Comparison of ENCODE assay signal across 1 cellular context in the genomic region with DNA sequence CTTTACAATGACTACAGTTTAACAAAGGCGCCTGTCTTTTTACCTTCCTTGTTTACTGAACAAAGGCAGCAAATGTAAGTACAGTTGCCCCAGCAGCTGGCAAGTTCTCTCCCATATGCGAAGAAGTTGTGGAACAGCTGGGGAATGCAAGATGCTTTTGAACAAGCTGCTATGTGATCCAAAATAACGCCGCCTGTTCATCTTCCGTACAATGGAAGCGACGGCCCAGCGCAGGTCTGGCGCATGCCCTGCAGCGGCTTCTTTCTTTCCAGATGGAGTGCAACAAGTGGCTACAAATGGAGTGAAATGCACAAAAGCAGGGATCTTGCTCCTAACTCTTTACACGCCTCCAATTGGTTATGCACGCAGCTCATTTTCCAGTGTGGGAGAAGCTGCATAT.
TF ChIP-seq lines count a peak whose summit lies in the region.

No MANE protein-coding gene starts in this region.

TF ChIP-seq in IMR-90, 13 proteins besides CTCF, POLR2A, EP300 and RAD21 (continued from another document):
- TF ChIP-seq MXI1 (IDR thresholded peaks at IDR 0.05; ENCODE audit: borderline replicate concordance, low read depth, low read length) (no peak), CHD1 (IDR thresholded peaks at IDR 0.05; ENCODE audit: low read depth, low read length) (no peak), SMC3 (IDR thresholded peaks at IDR 0.05; ENCODE audit: low read depth, low read length) (no peak)
- TF ChIP-seq, protein P1, sequence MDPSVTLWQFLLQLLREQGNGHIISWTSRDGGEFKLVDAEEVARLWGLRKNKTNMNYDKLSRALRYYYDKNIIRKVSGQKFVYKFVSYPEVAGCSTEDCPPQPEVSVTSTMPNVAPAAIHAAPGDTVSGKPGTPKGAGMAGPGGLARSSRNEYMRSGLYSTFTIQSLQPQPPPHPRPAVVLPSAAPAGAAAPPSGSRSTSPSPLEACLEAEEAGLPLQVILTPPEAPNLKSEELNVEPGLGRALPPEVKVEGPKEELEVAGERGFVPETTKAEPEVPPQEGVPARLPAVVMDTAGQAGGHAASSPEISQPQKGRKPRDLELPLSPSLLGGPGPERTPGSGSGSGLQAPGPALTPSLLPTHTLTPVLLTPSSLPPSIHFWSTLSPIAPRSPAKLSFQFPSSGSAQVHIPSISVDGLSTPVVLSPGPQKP (IDR thresholded peaks at IDR 0.05; ENCODE audit: borderline replicate concordance, low read depth, low read length) = no peak
TF ChIP-seq in IMR-90: peak in this region for 0.
